ENCODE assay signal across 19 cellular contexts in genomic region chr1:6137758-6138157, GRCh38. TPM values are rescaled to one million over a fixed set of nuclear protein-coding genes. Genes with fewer than 3 reads are reported as not detected.
"Had no signal": no experiment of that assay in that cellular context is flagged by ENCODE, and none has a peak within 500 bp of the region (broad histone marks: within the 10 kb centered on the region; RNA-seq: fewer than 3 reads in every experiment).

No MANE protein-coding gene starts in this region.

- H3K36me3 ChIP-seq: heart left ventricle, neutrophil had no signal

- H3K36me3 Mint-ChIP-seq: activated CD4-positive, alpha-beta memory T cell treated with anti-CD3 and anti-CD28 coated beads for 36 hours; activated CD8-positive, alpha-beta memory T cell treated with anti-CD3 and anti-CD28 coated beads, Interleukin-2, amount 10 ng/mL, durations not matched to agents 7 days and 5 days; activated naive CD4-positive, alpha-beta T cell treated with anti-CD3 and anti-CD28 coated beads, Interleukin-2, amount 50 U/mL, for 24 hours; T-cell; type B pancreatic cell had no signal

- H3K27me3 Mint-ChIP-seq: activated CD4-positive, alpha-beta memory T cell treated with anti-CD3 and anti-CD28 coated beads for 36 hours; activated naive CD4-positive, alpha-beta T cell treated with anti-CD3 and anti-CD28 coated beads, Interleukin-2, amount 50 U/mL, for 24 hours had no signal

- H3K4me3 Mint-ChIP-seq: activated CD4-positive, alpha-beta memory T cell treated with anti-CD3 and anti-CD28 coated beads for 36 hours; activated CD8-positive, alpha-beta memory T cell treated with anti-CD3 and anti-CD28 coated beads, Interleukin-2, amount 10 ng/mL, durations not matched to agents 7 days and 5 days; activated naive CD4-positive, alpha-beta T cell treated with anti-CD3 and anti-CD28 coated beads, Interleukin-2, amount 50 U/mL, for 24 hours; dendritic cell treated with granulocyte-macrophage colony-stimulating factor and Interleukin-4, amounts not matched to agents 40 ng/mL and 50 ng/mL, for 4 days; effector memory CD8-positive, alpha-beta T cell; memory B cell; naive thymus-derived CD4-positive, alpha-beta T cell; T-cell; type B pancreatic cell had no signal

- H3K9me3 Mint-ChIP-seq: activated CD4-positive, alpha-beta memory T cell treated with anti-CD3 and anti-CD28 coated beads for 36 hours; activated naive CD4-positive, alpha-beta T cell treated with anti-CD3 and anti-CD28 coated beads, Interleukin-2, amount 50 U/mL, for 24 hours; dendritic cell treated with granulocyte-macrophage colony-stimulating factor and Interleukin-4, amounts not matched to agents 40 ng/mL and 50 ng/mL, for 4 days; effector memory CD8-positive, alpha-beta T cell had no signal

- H3K9me3 ChIP-seq: heart left ventricle, mucosa of descending colon, neutrophil had no signal

- H3K4me1 Mint-ChIP-seq: activated CD8-positive, alpha-beta memory T cell treated with anti-CD3 and anti-CD28 coated beads, Interleukin-2, amount 10 ng/mL, durations not matched to agents 7 days and 5 days; activated naive CD4-positive, alpha-beta T cell treated with anti-CD3 and anti-CD28 coated beads, Interleukin-2, amount 50 U/mL, for 24 hours; memory B cell; T-cell had no signal

- H3K4me3 ChIP-seq: heart left ventricle, mucosa of descending colon had no signal

- H3K27ac ChIP-seq: heart left ventricle, neutrophil had no signal

- DNase-seq: activated CD4-positive, alpha-beta memory T cell treated with anti-CD3 and anti-CD28 coated beads for 36 hours; activated CD8-positive, alpha-beta memory T cell treated with anti-CD3 and anti-CD28 coated beads, Interleukin-2, amount 10 ng/mL, durations not matched to agents 7 days and 5 days; activated effector memory CD4-positive, alpha-beta T cell treated with anti-CD3 and anti-CD28 coated beads, Interleukin-2, amount 50 U/mL, for 16 hours; activated T-cell treated with anti-CD3 and anti-CD28 coated beads, Interleukin-2, amount 50 U/mL, for 1 hour; amniotic stem cell; cerebellar nuclear complex; effector memory CD8-positive, alpha-beta T cell; naive thymus-derived CD4-positive, alpha-beta T cell; retina; small intestine; stimulated activated naive CD8-positive, alpha-beta T cell treated with anti-CD3 and anti-CD28 coated beads, Interleukin-15, Interleukin-2, amounts not matched to agents 100 U/mL and 50 U/mL, for 24 hours; T-cell had no signal

- H3K27ac Mint-ChIP-seq: activated CD4-positive, alpha-beta memory T cell treated with anti-CD3 and anti-CD28 coated beads for 36 hours; activated CD8-positive, alpha-beta memory T cell treated with anti-CD3 and anti-CD28 coated beads, Interleukin-2, amount 10 ng/mL, durations not matched to agents 7 days and 5 days; activated naive CD4-positive, alpha-beta T cell treated with anti-CD3 and anti-CD28 coated beads, Interleukin-2, amount 50 U/mL, for 24 hours; dendritic cell treated with granulocyte-macrophage colony-stimulating factor and Interleukin-4, amounts not matched to agents 40 ng/mL and 50 ng/mL, for 4 days; effector memory CD8-positive, alpha-beta T cell; memory B cell; T-cell; type B pancreatic cell had no signal

- H3K4me1 ChIP-seq: heart left ventricle had no signal

- ATAC-seq: activated CD8-positive, alpha-beta memory T cell treated with anti-CD3 and anti-CD28 coated beads, Interleukin-2, amount 10 ng/mL, durations not matched to agents 7 days and 5 days; effector memory CD8-positive, alpha-beta T cell; heart left ventricle; mucosa of descending colon; naive thymus-derived CD4-positive, alpha-beta T cell; stimulated activated naive CD8-positive, alpha-beta T cell treated with anti-CD3 and anti-CD28 coated beads, Interleukin-15, Interleukin-2, amounts not matched to agents 100 U/mL and 50 U/mL, for 24 hours; T-cell had no signal

RNA-seq across cellular contexts. Expression of gene CHD5, which starts 42.4 kb away (rescaled TPM):
- polyA plus RNA-seq: naive thymus-derived CD4-positive, alpha-beta T cell had no signal
